Comparison of ENCODE assay signal across 9 cellular contexts in genomic region chr11:1652778-1653540, GRCh38. TPM values are rescaled to one million over a fixed set of nuclear protein-coding genes. Genes with fewer than 3 reads are reported as not detected.
DNase-seq lines count a peak whose midpoint lies in the region; ATAC-seq, FAIRE-seq and TF ChIP-seq lines count a peak whose summit lies in the region.
"Had no signal": no experiment of that assay in that cellular context is flagged by ENCODE, and none has a peak within 500 bp of the region (broad histone marks: within the 10 kb centered on the region; RNA-seq: fewer than 3 reads in every experiment).

No MANE protein-coding gene starts in this region.

- peak; percentile 96 for ATAC-seq in K562

- DNase-seq in EL (peak; percentile 57), KG1 (lab: John Stamatoyannopoulos, UW) (peak; percentile 27), UCSD-AML1 (lab: John Stamatoyannopoulos, UW; ENCODE audit: unreplicated experiment) (peak; percentile 73), K562 (ENCODE audit: extremely low read depth in 1 of 4, low spot score in 3 of 4) (peak; percentile 72 to 91 (median 88)), iPS-NIHi11 (ENCODE audit: low spot score) (peak; percentile 96), NCI-H524 treated with DMSO at 0.1 percent for 48 hours (lab: John Stamatoyannopoulos, UW) (no peak), GDM1 (lab: John Stamatoyannopoulos, UW) (no peak)
- peak; percentile 58 to 66 for DNase-seq in stimulated activated CD4-positive, alpha-beta T cell treated with anti-CD3 and anti-CD28 coated beads, Interleukin-15, amount 100 ng/mL, for 1 hour (ENCODE audit: low read depth in 1 of 2, low spot score in 1 of 2)

- intact Hi-C loops in K562 (cut with micrococcal nuclease), result loop anchor here (1.0 to 5.0 kb wide), 3 partner anchors 39 to 229 kb away; no protein-coding TSS in a partner anchor

- TF ChIP-seq EP300 in K562 (IDR thresholded peaks at IDR 0.05; ENCODE audit: low read length), result no peak

- no peaks in the 10 kb centered on the region for H3K9me1 ChIP-seq in K562 (ENCODE audit: control insufficient read depth, insufficient read depth, low read length)

- H3K4me1 ChIP-seq in K562 (replicated peaks in 1 of 2; ENCODE audit: control insufficient read depth in 2 of 2, insufficient read depth in 2 of 2, low read length in 2 of 2), result peaks cover 0 to 15% of the 10 kb centered on the region in 2 experiments; a peak in 2 of 5 replicates

- no peaks in the 10 kb centered on the region for H3K9me3 ChIP-seq in K562 (replicated peaks; ENCODE audit: control insufficient read depth, insufficient read depth, low read depth, low read length)

- POLR2A ChIA-PET in K562 (lab: Yijun Ruan, JAX), result interaction anchor here (0.6 to 1.3 kb wide), 5 partner anchors 32 to 181 kb away, joined by 3 to 5 read pairs (median 3); partner anchors contain the start of gene SYT8

- TF ChIP-seq POLR2A in K562 (conservative IDR thresholded peaks at IDR 0.05), result no peak

- peak; percentile 85 to 91 (median 90) for TF ChIP-seq CTCF in K562 (IDR thresholded peaks at IDR 0.05 in 2 of 3, conservative IDR thresholded peaks at IDR 0.05 in 1 of 3; ENCODE audit: insufficient read depth in 2 of 3, low read depth in 1 of 3, low read length in 3 of 3)

- no peak overlapping the region for H3K4me2 ChIP-seq in K562 (ENCODE audit: insufficient read depth, low read length)

- in situ Hi-C loops in K562 (cut with MboI), result no loop called here

- no peaks in the 10 kb centered on the region for H3K36me3 ChIP-seq in K562 (ENCODE audit: control insufficient read depth, insufficient read depth, low read length)

- H3K27ac ChIP-seq in K562 (ENCODE audit: extremely low read depth, low read depth, low read length), result no peak overlapping the region

- peak; percentile 67 for FAIRE-seq in K562 (lab: Jason Lieb, UNC)
- FAIRE-seq: endometrium had no signal

- H3K4me3 ChIP-seq in K562, result no peak overlapping the region

- peaks cover 17% of the 10 kb centered on the region for H4K20me1 ChIP-seq in K562 (replicated peaks; ENCODE audit: control insufficient read depth, insufficient read depth, low read length)

- peak; percentile 84 to 91 for TF ChIP-seq RAD21 in K562 (CRISPR knock-in tag; conservative IDR thresholded peaks at IDR 0.05 in 1 of 2, IDR thresholded peaks at IDR 0.05 in 1 of 2)

- CTCF ChIA-PET in K562 (lab: Yijun Ruan, JAX; ENCODE audit: low intra/inter-chr PET ratio), result interaction anchor here (0.6 to 2.0 kb wide), 9 partner anchors 13 to 499 kb away, joined by 3 to 15 read pairs (median 4); no protein-coding TSS in a partner anchor

- WGBS in K562 (ENCODE audit: insufficient coverage, low coverage, missing lambda C conversion rate), result 1% methylated on average over 34 of the region's 34 CpGs

- H3K27me3 ChIP-seq in K562 (ENCODE audit: control insufficient read depth in 2 of 2, insufficient read depth in 2 of 2, low read length in 2 of 2), result peaks cover 34 to 89% of the 10 kb centered on the region in 2 experiments

- no peaks in the 10 kb centered on the region for H3K79me2 ChIP-seq in K562 (ENCODE audit: control insufficient read depth, insufficient read depth, low read length)

- no TSS peak for BruUV-seq in K562 (replicated peaks; lab: Mats Ljungman, UMichigan)

- H3K9ac ChIP-seq in K562 (ENCODE audit: insufficient read depth in 1 of 2, low read depth in 2 of 2, low read length in 2 of 2), result no peak overlapping the region

- H2AFZ ChIP-seq in K562 (ENCODE audit: low read depth, low read length), result no peak overlapping the region

RNA-seq across cellular contexts. Expression of gene KRTAP5-5, which starts 23.4 kb away (rescaled TPM):
- total RNA-seq in K562 (2011; cell fraction: chromatin; rRNA removed; ENCODE audit: low replicate concordance), result not detected in 2 replicates
- not detected in 2 replicates for total RNA-seq in K562 (2011; cell fraction: nucleolus; rRNA removed)
- total RNA-seq in K562 (2011; cell fraction: nucleoplasm; rRNA removed), result not detected in 2 replicates
- total RNA-seq in K562 (2014; rRNA removed), result not detected in 2 replicates
- total RNA-seq in K562 (2014; rRNA removed; fragmentation: Illumina TruSeq; extraction: Trizol), result not detected in 2 replicates
- not detected in 2 replicates for total RNA-seq in K562 (2015; rRNA removed; fragmentation: Illumina TruSeq; extraction: Trizol)
- total RNA-seq in K562 (2021), result not detected in 2 replicates
- not detected in 2 replicates for polyA plus RNA-seq in K562 (2011; rRNA removed)
- polyA plus RNA-seq in K562 (2011; cell fraction: cytosol; rRNA removed), result not detected in 2 replicates
- polyA plus RNA-seq in K562 (2011; cell fraction: nucleus; rRNA removed), result not detected in 2 replicates
- polyA plus RNA-seq in K562 (2012), result not detected in 2 replicates
- polyA plus RNA-seq in K562 (2014; fragmentation: Illumina TruSeq; extraction: Trizol), result not detected in 2 replicates
- polyA plus RNA-seq in K562 (2014; fragmentation: Nextera tagmentation; extraction: Ambion mirVana), result not detected
- polyA plus RNA-seq in K562 (2014; rRNA removed), result not detected in 2 replicates
- polyA minus RNA-seq in K562 (2011; rRNA and poly(A)+ RNA removed), result not detected in 2 replicates
- polyA minus RNA-seq in K562 (2011; cell fraction: cytosol; rRNA and poly(A)+ RNA removed), result not detected in 2 replicates
- polyA minus RNA-seq in K562 (2011; cell fraction: nucleus; rRNA and poly(A)+ RNA removed), result not detected in 2 replicates

RNA-seq across cellular contexts. Expression of gene KRTAP5-4, which starts 31.0 kb away (rescaled TPM):
- total RNA-seq in K562 (2011; cell fraction: chromatin; rRNA removed; ENCODE audit: low replicate concordance), result not detected in 2 replicates
- not detected in 2 replicates for total RNA-seq in K562 (2011; cell fraction: nucleolus; rRNA removed)
- not detected in 2 replicates for total RNA-seq in K562 (2011; cell fraction: nucleoplasm; rRNA removed)
- total RNA-seq in K562 (2014; rRNA removed), result not detected in 2 replicates
- total RNA-seq in K562 (2014; rRNA removed; fragmentation: Illumina TruSeq; extraction: Trizol), result not detected in 2 replicates
- total RNA-seq in K562 (2015; rRNA removed; fragmentation: Illumina TruSeq; extraction: Trizol), result not detected in 2 replicates
- total RNA-seq in K562 (2021), result not detected in 2 replicates
- polyA plus RNA-seq in K562 (2011; rRNA removed), result not detected in 2 replicates
- not detected in 2 replicates for polyA plus RNA-seq in K562 (2011; cell fraction: cytosol; rRNA removed)
- not detected in 2 replicates for polyA plus RNA-seq in K562 (2011; cell fraction: nucleus; rRNA removed)
- not detected in 2 replicates for polyA plus RNA-seq in K562 (2012)
- polyA plus RNA-seq in K562 (2014; fragmentation: Illumina TruSeq; extraction: Trizol), result not detected in 2 replicates
- polyA plus RNA-seq in K562 (2014; fragmentation: Nextera tagmentation; extraction: Ambion mirVana), result not detected
- not detected in 2 replicates for polyA plus RNA-seq in K562 (2014; rRNA removed)
- polyA minus RNA-seq in K562 (2011; rRNA and poly(A)+ RNA removed), result not detected in 2 replicates
- not detected in 2 replicates for polyA minus RNA-seq in K562 (2011; cell fraction: cytosol; rRNA and poly(A)+ RNA removed)
- polyA minus RNA-seq in K562 (2011; cell fraction: nucleus; rRNA and poly(A)+ RNA removed), result not detected in 2 replicates

RNA-seq across cellular contexts. Expression of gene KRTAP5-6, which starts 44.0 kb away (rescaled TPM):
- total RNA-seq in K562 (2011; cell fraction: chromatin; rRNA removed; ENCODE audit: low replicate concordance), result not detected in 2 replicates
- total RNA-seq in K562 (2011; cell fraction: nucleolus; rRNA removed), result not detected in 2 replicates
- not detected in 2 replicates for total RNA-seq in K562 (2011; cell fraction: nucleoplasm; rRNA removed)
- total RNA-seq in K562 (2014; rRNA removed) (not detected in 2 replicates), K562 (2014; rRNA removed; fragmentation: Illumina TruSeq; extraction: Trizol) (not detected in 2 replicates), K562 (2015; rRNA removed; fragmentation: Illumina TruSeq; extraction: Trizol) (not detected in 2 replicates), K562 (2021) (not detected in 2 replicates)
- polyA plus RNA-seq in K562 (2011; rRNA removed) (not detected in 2 replicates), K562 (2014; fragmentation: Illumina TruSeq; extraction: Trizol) (not detected in 2 replicates), K562 (2014; fragmentation: Nextera tagmentation; extraction: Ambion mirVana) (not detected), K562 (2014; rRNA removed) (not detected in 2 replicates)
- not detected in 2 replicates for polyA plus RNA-seq in K562 (2011; cell fraction: cytosol; rRNA removed)
- not detected in 2 replicates for polyA plus RNA-seq in K562 (2011; cell fraction: nucleus; rRNA removed)
- not detected in 2 replicates for polyA plus RNA-seq in K562 (2012)
- not detected in 2 replicates for polyA minus RNA-seq in K562 (2011; rRNA and poly(A)+ RNA removed)
- not detected in 2 replicates for polyA minus RNA-seq in K562 (2011; cell fraction: cytosol; rRNA and poly(A)+ RNA removed)
- polyA minus RNA-seq in K562 (2011; cell fraction: nucleus; rRNA and poly(A)+ RNA removed), result not detected in 2 replicates

RNA-seq across cellular contexts. Expression of gene KRTAP5-3, which starts 44.7 kb away (rescaled TPM):
- not detected in 2 replicates for total RNA-seq in K562 (2011; cell fraction: chromatin; rRNA removed; ENCODE audit: low replicate concordance)
- total RNA-seq in K562 (2011; cell fraction: nucleolus; rRNA removed), result not detected in 2 replicates
- not detected in 2 replicates for total RNA-seq in K562 (2011; cell fraction: nucleoplasm; rRNA removed)
- total RNA-seq in K562 (2014; rRNA removed), result not detected in 2 replicates
- total RNA-seq in K562 (2014; rRNA removed; fragmentation: Illumina TruSeq; extraction: Trizol), result not detected in 2 replicates
- total RNA-seq in K562 (2015; rRNA removed; fragmentation: Illumina TruSeq; extraction: Trizol), result not detected in 2 replicates
- total RNA-seq in K562 (2021), result not detected in 2 replicates
- not detected in 2 replicates for polyA plus RNA-seq in K562 (2011; rRNA removed)
- polyA plus RNA-seq in K562 (2011; cell fraction: cytosol; rRNA removed), result not detected in 2 replicates
- not detected in 2 replicates for polyA plus RNA-seq in K562 (2011; cell fraction: nucleus; rRNA removed)
- not detected in 2 replicates for polyA plus RNA-seq in K562 (2012)
- not detected in 2 replicates for polyA plus RNA-seq in K562 (2014; fragmentation: Illumina TruSeq; extraction: Trizol)
- not detected for polyA plus RNA-seq in K562 (2014; fragmentation: Nextera tagmentation; extraction: Ambion mirVana)
- polyA plus RNA-seq in K562 (2014; rRNA removed), result not detected in 2 replicates
- polyA minus RNA-seq in K562 (2011; rRNA and poly(A)+ RNA removed), result not detected in 2 replicates
- polyA minus RNA-seq in K562 (2011; cell fraction: cytosol; rRNA and poly(A)+ RNA removed), result not detected in 2 replicates
- not detected in 2 replicates for polyA minus RNA-seq in K562 (2011; cell fraction: nucleus; rRNA and poly(A)+ RNA removed)

RNA-seq across cellular contexts. Expression of gene KRTAP5-2, which starts 54.9 kb away (rescaled TPM):
- total RNA-seq in K562 (2011; cell fraction: chromatin; rRNA removed; ENCODE audit: low replicate concordance), result not detected in 2 replicates
- not detected in 2 replicates for total RNA-seq in K562 (2011; cell fraction: nucleolus; rRNA removed)
- not detected in 2 replicates for total RNA-seq in K562 (2011; cell fraction: nucleoplasm; rRNA removed)
- total RNA-seq in K562 (2014; rRNA removed) (not detected in 2 replicates), K562 (2014; rRNA removed; fragmentation: Illumina TruSeq; extraction: Trizol) (not detected in 2 replicates), K562 (2015; rRNA removed; fragmentation: Illumina TruSeq; extraction: Trizol) (not detected in 2 replicates), K562 (2021) (not detected in 2 replicates)
- polyA plus RNA-seq in K562 (2011; rRNA removed) (not detected in 2 replicates), K562 (2014; fragmentation: Illumina TruSeq; extraction: Trizol) (not detected in 2 replicates), K562 (2014; fragmentation: Nextera tagmentation; extraction: Ambion mirVana) (not detected), K562 (2014; rRNA removed) (not detected in 2 replicates)
- not detected in 2 replicates for polyA plus RNA-seq in K562 (2011; cell fraction: cytosol; rRNA removed)
- polyA plus RNA-seq in K562 (2011; cell fraction: nucleus; rRNA removed), result not detected in 2 replicates
- polyA plus RNA-seq in K562 (2012), result not detected in 2 replicates
- polyA minus RNA-seq in K562 (2011; rRNA and poly(A)+ RNA removed), result not detected in 2 replicates
- not detected in 2 replicates for polyA minus RNA-seq in K562 (2011; cell fraction: cytosol; rRNA and poly(A)+ RNA removed)
- not detected in 2 replicates for polyA minus RNA-seq in K562 (2011; cell fraction: nucleus; rRNA and poly(A)+ RNA removed)

Comparison
In these comparisons a context has a peak if more than half of its experiments do, and no peak if none do; other contexts are left out.
1. DNase-seq: peak in EL (single experiment), KG1 (single experiment), UCSD-AML1 (single experiment), K562 (4 of 4), iPS-NIHi11 (single experiment) and stimulated activated CD4-positive, alpha-beta T cell treated with anti-CD3 and anti-CD28 coated beads, Interleukin-15, amount 100 ng/mL, for 1 hour (2 of 2); none in NCI-H524 treated with DMSO at 0.1 percent for 48 hours (single experiment) and GDM1 (single experiment).